8 cellular contexts compared by ENCODE assay signal in the genomic region with DNA sequence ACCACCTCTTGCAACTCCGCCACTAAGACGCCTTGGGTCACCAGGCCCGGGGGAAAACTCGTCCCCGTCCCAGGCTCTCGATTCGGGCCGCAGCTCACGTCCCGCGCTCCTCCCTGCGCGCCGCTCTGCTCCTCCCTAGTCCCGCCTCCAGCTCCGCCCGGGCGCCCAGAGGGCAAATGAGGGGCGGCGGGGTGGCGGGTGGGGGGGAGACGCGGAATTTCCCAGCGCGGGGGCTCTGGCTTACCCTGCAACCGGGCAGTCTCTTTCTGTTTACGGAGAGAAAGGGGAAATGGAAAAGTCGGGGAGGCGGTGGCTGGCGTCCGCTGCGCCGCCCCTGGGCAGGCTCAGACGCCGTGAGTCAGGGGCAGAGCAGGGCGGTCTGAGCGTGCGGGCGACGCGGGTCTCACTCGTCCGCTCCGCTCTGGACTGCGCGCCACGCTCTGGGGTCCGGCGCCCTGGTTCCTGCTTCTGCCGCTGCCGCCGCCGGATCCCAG. TPM values are rescaled to one million over a fixed set of nuclear protein-coding genes. Genes with fewer than 3 reads are reported as not detected.
A peak's percentile ranks its signal among the peaks of the same experiment; 100 is the strongest.
DNase-seq lines count a peak whose midpoint lies in the region; ATAC-seq, FAIRE-seq and TF ChIP-seq lines count a peak whose summit lies in the region.

A gene (plus strand): TSS at position 406 of the 494 bp plus-strand sequence. CDS start 4,755 bp downstream, outside the sequence.

- H3K36me3 Mint-ChIP-seq in activated CD4-positive, alpha-beta T cell treated with anti-CD3 and anti-CD28 coated beads, Interleukin-2, amount 10 ng/mL, durations not matched to agents 7 days and 5 days (ENCODE audit: low read depth), result peaks cover 22% of the 10 kb centered on the region

- CTCF ChIA-PET in activated CD4-positive, alpha-beta T cell treated with anti-CD3 and anti-CD28 coated beads, Interleukin-2, amount 10 ng/mL, durations not matched to agents 7 days and 5 days (lab: Charles Lee), result interaction anchor here (1.0 to 2.5 kb wide), 4 partner anchors 10 to 99 kb away, joined by 4 to 11 read pairs (median 6); no protein-coding TSS in a partner anchor

- H3K27ac ChIP-seq in coronary artery, result peak within 1 kb of the TSS; percentile 92 to 99

- peak within 1 kb of the TSS; percentile 90 for H3K4me3 Mint-ChIP-seq in activated CD4-positive, alpha-beta T cell treated with anti-CD3 and anti-CD28 coated beads, Interleukin-2, amount 10 ng/mL, durations not matched to agents 7 days and 5 days

- H3K27me3 Mint-ChIP-seq in activated CD4-positive, alpha-beta T cell treated with anti-CD3 and anti-CD28 coated beads, Interleukin-2, amount 10 ng/mL, durations not matched to agents 7 days and 5 days, result no peaks in the 10 kb centered on the region

- peak within 1 kb of the TSS; percentile 87 for H3K27ac Mint-ChIP-seq in activated CD4-positive, alpha-beta T cell treated with anti-CD3 and anti-CD28 coated beads, Interleukin-2, amount 10 ng/mL, durations not matched to agents 7 days and 5 days

- H3K4me3 ChIP-seq in coronary artery, result peak within 1 kb of the TSS; percentile 77

- TF ChIP-seq CTCF in coronary artery (IDR thresholded peaks at IDR 0.05), result no peak

- DNase-seq in A172 (ENCODE audit: low spot score) (peak; percentile 76), GM18507 (ENCODE audit: extremely low spot score, insufficient read length, low read depth) (peak; percentile 71), NCI-H226 (peak; percentile 80), coronary artery (ENCODE audit: low spot score) (peak; percentile 98), left lobe of liver (ENCODE audit: low spot score) (peak; percentile 92)
- peak; percentile 80 for DNase-seq in activated CD4-positive, alpha-beta T cell treated with anti-CD3 and anti-CD28 coated beads, Interleukin-2, amount 10 ng/mL, durations not matched to agents 7 days and 5 days
- peak; percentile 85 for DNase-seq in stimulated activated CD4-positive, alpha-beta T cell treated with anti-CD3 and anti-CD28 coated beads, Interleukin-2, amount 100 ng/mL, for 4 hours (ENCODE audit: low read depth)

- H3K4me1 Mint-ChIP-seq in activated CD4-positive, alpha-beta T cell treated with anti-CD3 and anti-CD28 coated beads, Interleukin-2, amount 10 ng/mL, durations not matched to agents 7 days and 5 days, result peaks cover 64% of the 10 kb centered on the region

- POLR2A ChIA-PET in activated CD4-positive, alpha-beta T cell treated with anti-CD3 and anti-CD28 coated beads, Interleukin-2, amount 10 ng/mL, durations not matched to agents 7 days and 5 days (lab: Charles Lee), result no interaction called here

- peak; percentile 78 for FAIRE-seq in GM18507 (lab: Jason Lieb, UNC)

- no peaks in the 10 kb centered on the region for H3K9me3 Mint-ChIP-seq in activated CD4-positive, alpha-beta T cell treated with anti-CD3 and anti-CD28 coated beads, Interleukin-2, amount 10 ng/mL, durations not matched to agents 7 days and 5 days

- ATAC-seq in HG02970 (IDR thresholded peaks at IDR 0.05; ENCODE audit: low FRiP score, unreplicated experiment) (peak; percentile 55), left lobe of liver (peak; percentile 89)

RNA-seq across cellular contexts. Expression of the gene that starts here (rescaled TPM):
- total RNA-seq in A172 (2014; rRNA removed; shearing (Covaris generic)), result 12.4 and 14.9 TPM in 2 replicates
- 10 to 100 TPM; 12.6 to 13.1 TPM for total RNA-seq in activated CD4-positive, alpha-beta T cell treated with anti-CD3 and anti-CD28 coated beads, Interleukin-2, amount 10 ng/mL, durations not matched to agents 7 days and 5 days
- total RNA-seq in left lobe of liver, result 2.9 TPM

Comparison
In these comparisons a context has a peak if more than half of its experiments do, and no peak if none do; other contexts are left out.
1. Peak in every context shown above with its lines: DNase-seq, ATAC-seq, H3K4me3 ChIP-seq and H3K27ac ChIP-seq.